ENCODE assay signal across 7 cellular contexts in genomic region chr6:148342146-148343027, GRCh38. TPM values are rescaled to one million over a fixed set of nuclear protein-coding genes. Genes with fewer than 3 reads are reported as not detected.
DNase-seq lines count a peak whose midpoint lies in the region; ATAC-seq and TF ChIP-seq lines count a peak whose summit lies in the region.

TSS of gene SASH1 (plus strand) at chr6:148342838. CDS start at chr6:148343068, 230 bp downstream.

- H3K4me3 ChIP-seq in WI38 (ENCODE audit: low read depth, low read length): peak within 1 kb of the TSS; percentile 86

- H3K36me3 Mint-ChIP-seq in endothelial cell (ENCODE audit: low read depth, unreplicated experiment): peaks cover 20% of the 10 kb centered on the region

- H3K9me3 Mint-ChIP-seq in endothelial cell (ENCODE audit: unreplicated experiment): no peaks in the 10 kb centered on the region

- no peak for TF ChIP-seq CTCF in WI38 (IDR thresholded peaks at IDR 0.05; ENCODE audit: low read depth, low read length)
- no peak for TF ChIP-seq CTCF in endothelial cell (IDR thresholded peaks at IDR 0.05; ENCODE audit: unreplicated experiment)

- peak; percentile 54 for ATAC-seq in GM18505 (IDR thresholded peaks at IDR 0.05; ENCODE audit: unreplicated experiment)
- ATAC-seq in HG02610 (IDR thresholded peaks at IDR 0.05; ENCODE audit: unreplicated experiment): peak; percentile 55
- peak; percentile 19 for ATAC-seq in stimulated activated naive CD8-positive, alpha-beta T cell treated with anti-CD3 and anti-CD28 coated beads, Interleukin-15, Interleukin-2, amounts not matched to agents 100 U/mL and 50 U/mL, for 24 hours

- peaks cover 10% of the 10 kb centered on the region for H3K27me3 Mint-ChIP-seq in endothelial cell (ENCODE audit: unreplicated experiment)

- DNase-seq in NCI-H1417 (lab: John Stamatoyannopoulos, UW) (peak; percentile 75 to 93 (median 93)), endothelial cell (ENCODE audit: low spot score) (peak; percentile 64), lung microvascular endothelial cell (ENCODE audit: low read depth in 2 of 2) (peak; percentile 81 to 85)
- DNase-seq in stimulated activated naive CD8-positive, alpha-beta T cell treated with anti-CD3 and anti-CD28 coated beads, Interleukin-15, Interleukin-2, amounts not matched to agents 100 U/mL and 50 U/mL, for 24 hours: peak; percentile 10

- peaks cover 39% of the 10 kb centered on the region for H3K4me1 Mint-ChIP-seq in endothelial cell (ENCODE audit: unreplicated experiment)

- TF ChIP-seq POLR2A in GM18505 (IDR thresholded peaks at IDR 0.05; ENCODE audit: borderline replicate concordance, extremely low read depth, insufficient read depth, insufficient read length): no peak

- peak within 1 kb of the TSS; percentile 97 for H3K4me3 Mint-ChIP-seq in endothelial cell (ENCODE audit: unreplicated experiment)

- peak within 1 kb of the TSS; percentile 97 for H3K27ac Mint-ChIP-seq in endothelial cell (ENCODE audit: unreplicated experiment)

RNA-seq across cellular contexts. Expression of gene SASH1, which starts in this region (rescaled TPM):
- 138 TPM for total RNA-seq in endothelial cell (ENCODE audit: unreplicated experiment)
- 54.7 and 116 TPM in 2 replicates for total RNA-seq in lung microvascular endothelial cell

Comparison
In these comparisons a context has a peak if more than half of its experiments do, and no peak if none do; other contexts are left out.
1. Peak in every context shown above with its lines: DNase-seq, ATAC-seq and H3K4me3 ChIP-seq.
2. DNase-seq: peak in every context shown above with its lines; median percentile 93 in NCI-H1417; 83 in lung microvascular endothelial cell; 64 in endothelial cell; 10 in stimulated activated naive CD8-positive, alpha-beta T cell treated with anti-CD3 and anti-CD28 coated beads, Interleukin-15, Interleukin-2, amounts not matched to agents 100 U/mL and 50 U/mL, for 24 hours.